In the genomic region with DNA sequence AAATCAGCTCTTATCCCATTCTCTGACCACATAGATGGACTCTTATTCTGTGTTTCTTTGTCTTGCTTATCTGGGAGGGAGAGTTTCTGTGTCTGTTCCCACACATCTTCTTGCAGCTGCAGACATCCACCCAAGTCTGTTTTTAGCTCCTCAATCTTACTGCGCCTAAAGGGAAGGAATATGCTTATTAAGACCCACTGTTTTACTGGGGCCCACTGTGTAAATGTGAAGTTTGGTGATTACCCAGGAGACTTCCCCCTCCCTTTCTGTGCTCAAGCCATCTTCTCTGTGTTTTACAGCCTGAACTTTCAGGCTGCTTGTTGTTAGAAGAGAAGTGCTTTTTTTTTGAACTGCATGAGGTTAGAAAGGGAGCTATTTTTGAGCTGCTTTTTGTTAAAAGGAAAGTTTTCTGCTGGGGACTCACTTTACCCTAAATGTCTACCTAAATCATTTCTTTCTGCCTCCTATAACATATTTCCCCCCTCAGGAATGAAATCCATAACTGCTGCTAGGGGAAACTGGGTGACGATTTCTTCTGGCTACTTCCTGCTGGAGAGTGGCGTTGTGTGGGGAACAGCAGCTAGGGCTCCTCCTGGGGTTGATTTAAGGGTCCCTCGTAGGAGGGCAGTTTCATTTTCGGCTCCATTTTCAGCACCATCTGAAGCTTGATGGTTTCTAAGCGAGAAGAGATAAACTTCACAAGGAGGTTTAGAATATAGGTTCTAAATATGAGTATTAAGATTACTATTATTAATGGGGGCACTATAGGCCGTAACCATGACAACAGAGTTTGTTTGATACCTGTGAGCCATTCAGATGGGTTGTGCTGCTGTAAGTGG, we compare ENCODE assay signal across 1 cellular context.
TF ChIP-seq lines count a peak whose summit lies in the region.

No MANE protein-coding gene starts in this region.

TF ChIP-seq in IMR-90, 13 proteins besides CTCF, POLR2A, EP300 and RAD21:
- TF ChIP-seq BHLHE40 (IDR thresholded peaks at IDR 0.05; ENCODE audit: low read depth, low read length) (no peak), FOS (IDR thresholded peaks at IDR 0.05; ENCODE audit: low read depth, low read length) (no peak), MXI1 (IDR thresholded peaks at IDR 0.05; ENCODE audit: borderline replicate concordance, low read depth, low read length) (no peak), RCOR1 (IDR thresholded peaks at IDR 0.05; ENCODE audit: insufficient replicate concordance, low read length) (no peak), NFE2L2 (IDR thresholded peaks at IDR 0.05; ENCODE audit: low read depth, low read length) (no peak), CEBPB (IDR thresholded peaks at IDR 0.05; ENCODE audit: low read depth, low read length) (no peak), CHD1 (IDR thresholded peaks at IDR 0.05; ENCODE audit: low read depth, low read length) (no peak), RFX5 (IDR thresholded peaks at IDR 0.05; ENCODE audit: low read depth, low read length) (no peak)
- TF ChIP-seq, protein P1, sequence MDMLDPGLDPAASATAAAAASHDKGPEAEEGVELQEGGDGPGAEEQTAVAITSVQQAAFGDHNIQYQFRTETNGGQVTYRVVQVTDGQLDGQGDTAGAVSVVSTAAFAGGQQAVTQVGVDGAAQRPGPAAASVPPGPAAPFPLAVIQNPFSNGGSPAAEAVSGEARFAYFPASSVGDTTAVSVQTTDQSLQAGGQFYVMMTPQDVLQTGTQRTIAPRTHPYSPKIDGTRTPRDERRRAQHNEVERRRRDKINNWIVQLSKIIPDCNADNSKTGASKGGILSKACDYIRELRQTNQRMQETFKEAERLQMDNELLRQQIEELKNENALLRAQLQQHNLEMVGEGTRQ (IDR thresholded peaks at IDR 0.05; ENCODE audit: low read depth, low read length) = no peak
